8 cellular contexts compared by ENCODE assay signal in the genomic region with DNA sequence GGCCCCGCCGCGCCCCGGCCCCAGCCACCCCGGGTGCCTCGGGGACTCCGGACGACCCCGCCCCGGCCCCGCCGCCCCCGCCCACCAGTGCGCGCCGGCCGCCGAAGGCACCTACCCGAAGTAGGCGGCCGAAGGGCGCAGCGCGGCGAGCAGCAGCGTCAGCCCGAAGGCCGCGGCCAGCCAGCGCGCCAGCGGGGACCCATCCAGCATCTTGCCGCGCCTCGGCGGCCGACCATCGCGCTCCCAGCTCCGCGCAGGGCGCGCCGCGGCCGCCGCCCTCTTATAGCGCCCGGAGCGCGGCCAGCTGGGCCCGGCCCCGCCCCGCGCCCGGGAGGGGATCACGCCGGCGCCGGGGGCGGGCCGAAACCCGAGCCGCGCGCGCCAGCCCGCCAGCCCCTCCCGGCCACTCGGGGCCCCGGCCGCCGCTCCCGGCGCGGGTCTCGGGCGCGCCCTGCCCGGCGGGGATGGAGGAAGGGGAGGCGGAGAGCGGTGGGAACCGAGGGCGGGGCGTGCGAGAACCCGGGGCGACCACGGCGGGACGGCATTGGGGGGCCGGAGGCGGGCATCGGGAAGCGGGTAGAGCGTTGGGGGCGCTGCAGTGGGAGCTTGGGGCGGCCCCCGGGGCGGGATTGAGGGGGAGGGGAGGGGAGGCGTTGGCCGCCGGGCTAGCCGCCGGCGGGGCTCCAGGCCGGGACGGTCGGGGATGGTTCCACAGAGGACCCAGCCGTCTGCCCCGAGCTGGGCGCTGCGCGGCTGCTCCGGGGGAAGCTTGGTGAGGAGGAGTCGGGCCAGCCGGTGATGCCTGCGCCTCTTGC. TPM values are rescaled to one million over a fixed set of nuclear protein-coding genes. Genes with fewer than 3 reads are reported as not detected.
DNase-seq lines count a peak whose midpoint lies in the region; ATAC-seq, FAIRE-seq and TF ChIP-seq lines count a peak whose summit lies in the region.

A gene with protein sequence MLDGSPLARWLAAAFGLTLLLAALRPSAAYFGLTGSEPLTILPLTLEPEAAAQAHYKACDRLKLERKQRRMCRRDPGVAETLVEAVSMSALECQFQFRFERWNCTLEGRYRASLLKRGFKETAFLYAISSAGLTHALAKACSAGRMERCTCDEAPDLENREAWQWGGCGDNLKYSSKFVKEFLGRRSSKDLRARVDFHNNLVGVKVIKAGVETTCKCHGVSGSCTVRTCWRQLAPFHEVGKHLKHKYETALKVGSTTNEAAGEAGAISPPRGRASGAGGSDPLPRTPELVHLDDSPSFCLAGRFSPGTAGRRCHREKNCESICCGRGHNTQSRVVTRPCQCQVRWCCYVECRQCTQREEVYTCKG (minus strand): TSS at position 255 of the 815 bp plus-strand sequence. CDS start 45 bp downstream, at position 210.

- DNase-seq in activated naive CD4-positive, alpha-beta T cell treated with anti-CD3 and anti-CD28 coated beads, Interleukin-2, amount 50 U/mL, for 16 hours, result no peak
- peak; percentile 45 for DNase-seq in NB4 (ENCODE audit: low read depth)
- peak; percentile 20 to 23 for DNase-seq in activated T-cell treated with anti-CD3 and anti-CD28 coated beads, Interleukin-2, amount 50 U/mL, for 72 hours
- peak; percentile 80 to 81 for DNase-seq in frontal cortex (ENCODE audit: low spot score in 2 of 2)
- DNase-seq in omental fat pad (ENCODE audit: low spot score), result no peak
- no peak for DNase-seq in kidney glomerular epithelial cell (lab: John Stamatoyannopoulos, UW)

- FAIRE-seq in frontal cortex (lab: Jason Lieb, UNC), result no peak

- no peak for TF ChIP-seq POLR2A in NB4 (IDR thresholded peaks at IDR 0.05; ENCODE audit: extremely low read depth, insufficient read length)

- H3K27me3 Mint-ChIP-seq in activated naive CD4-positive, alpha-beta T cell treated with anti-CD3 and anti-CD28 coated beads, Interleukin-2, amount 50 U/mL, for 24 hours, result peaks cover 3% of the 10 kb centered on the region
- H3K27me3 Mint-ChIP-seq in activated T-cell treated with anti-CD3 and anti-CD28 coated beads, Interleukin-2, amount 50 U/mL, for 72 hours (ENCODE audit: low read depth), result peaks cover 8% of the 10 kb centered on the region

- peaks cover 6% of the 10 kb centered on the region for H3K4me1 Mint-ChIP-seq in activated naive CD4-positive, alpha-beta T cell treated with anti-CD3 and anti-CD28 coated beads, Interleukin-2, amount 50 U/mL, for 24 hours
- no peaks in the 10 kb centered on the region for H3K4me1 Mint-ChIP-seq in activated T-cell treated with anti-CD3 and anti-CD28 coated beads, Interleukin-2, amount 50 U/mL, for 72 hours (ENCODE audit: low read depth)

- H3K4me3 Mint-ChIP-seq in activated naive CD4-positive, alpha-beta T cell treated with anti-CD3 and anti-CD28 coated beads, Interleukin-2, amount 50 U/mL, for 24 hours, result peak within 1 kb of the TSS; percentile 76
- H3K4me3 Mint-ChIP-seq in activated T-cell treated with anti-CD3 and anti-CD28 coated beads, Interleukin-2, amount 50 U/mL, for 72 hours, result peak within 1 kb of the TSS; percentile 75 to 85

- TF ChIP-seq CTCF in NB4 (IDR thresholded peaks at IDR 0.05; ENCODE audit: low read depth, low read length), result no peak
- TF ChIP-seq CTCF in omental fat pad (IDR thresholded peaks at IDR 0.05), result no peak

- no peaks in the 10 kb centered on the region for H3K9me3 Mint-ChIP-seq in activated naive CD4-positive, alpha-beta T cell treated with anti-CD3 and anti-CD28 coated beads, Interleukin-2, amount 50 U/mL, for 24 hours
- H3K9me3 Mint-ChIP-seq in activated T-cell treated with anti-CD3 and anti-CD28 coated beads, Interleukin-2, amount 50 U/mL, for 72 hours, result no peaks in the 10 kb centered on the region

- ATAC-seq in activated T-cell treated with anti-CD3 and anti-CD28 coated beads, Interleukin-2, amount 50 U/mL, for 72 hours (replicated peaks in 1 of 2), result peak; percentile 56 to 58
- ATAC-seq in omental fat pad (ENCODE audit: low FRiP score) (peak; percentile 42), GM18520 (IDR thresholded peaks at IDR 0.05; ENCODE audit: unreplicated experiment) (no peak)

- no peaks in the 10 kb centered on the region for H3K36me3 Mint-ChIP-seq in activated naive CD4-positive, alpha-beta T cell treated with anti-CD3 and anti-CD28 coated beads, Interleukin-2, amount 50 U/mL, for 24 hours
- H3K36me3 Mint-ChIP-seq in activated T-cell treated with anti-CD3 and anti-CD28 coated beads, Interleukin-2, amount 50 U/mL, for 72 hours (ENCODE audit: insufficient read depth in 2 of 2), result no peaks in the 10 kb centered on the region

- H3K4me3 ChIP-seq in NB4 (ENCODE audit: low read depth, low read length), result no peak within 1 kb of the TSS

- H3K27ac Mint-ChIP-seq in activated naive CD4-positive, alpha-beta T cell treated with anti-CD3 and anti-CD28 coated beads, Interleukin-2, amount 50 U/mL, for 24 hours, result no peak within 1 kb of the TSS
- H3K27ac Mint-ChIP-seq in activated T-cell treated with anti-CD3 and anti-CD28 coated beads, Interleukin-2, amount 50 U/mL, for 72 hours, result no peak within 1 kb of the TSS

RNA-seq across cellular contexts. Expression of the gene that starts here (rescaled TPM):
- under 1 TPM in 1 of 2 donors, not detected in 1; 0.28 TPM for total RNA-seq in activated T-cell treated with anti-CD3 and anti-CD28 coated beads, Interleukin-2, amount 50 U/mL, for 72 hours
- total RNA-seq in frontal cortex (1.2 TPM), omental fat pad (10 to 100 TPM in 2 of 4 donors, 1 to 10 TPM in 2; 1.3 to 16.5 (median 5.8) TPM)

Comparison
In these comparisons a context has a peak if more than half of its experiments do, and no peak if none do; other contexts are left out.
1. Peak in DNase-seq and ATAC-seq in activated T-cell treated with anti-CD3 and anti-CD28 coated beads, Interleukin-2, amount 50 U/mL, for 72 hours; RNA of the gene not detected or under 1 TPM.
2. DNase-seq: peak in NB4 (single experiment) and frontal cortex (2 of 2); none in activated naive CD4-positive, alpha-beta T cell treated with anti-CD3 and anti-CD28 coated beads, Interleukin-2, amount 50 U/mL, for 16 hours (single experiment), omental fat pad (single experiment) and kidney glomerular epithelial cell (single experiment).